3 cellular contexts compared by ENCODE assay signal in genomic region chr6:37894585-37894984, GRCh38.
TF ChIP-seq lines count a peak whose summit lies in the region.

No MANE protein-coding gene starts in this region.

TF ChIP-seq in HepG2, 621 proteins besides CTCF, POLR2A, EP300 and RAD21:
- TF ChIP-seq NFATC3 (CRISPR knock-in tag; IDR thresholded peaks at IDR 0.05) (no peak), MAFF (IDR thresholded peaks at IDR 0.05; ENCODE audit: low read depth, low read length) (0 out of 2 replicates have a peak, but pooled peaks have one; percentile 4), ZNF446 (CRISPR knock-in tag; IDR thresholded peaks at IDR 0.05) (no peak), GLI4 (CRISPR knock-in tag; IDR thresholded peaks at IDR 0.05; ENCODE audit: borderline replicate concordance) (no peak), HDAC1 (CRISPR knock-in tag; IDR thresholded peaks at IDR 0.05) (no peak), HNF1B (CRISPR knock-in tag; IDR thresholded peaks at IDR 0.05) (no peak), MAFK (conservative IDR thresholded peaks at IDR 0.05 in 1 of 2, IDR thresholded peaks at IDR 0.05 in 1 of 2; ENCODE audit: low read length in 2 of 2) (peak in 1 of 2 experiments; percentile 18; a peak in 1 of 4 replicates)

TF ChIP-seq in GM23338, 12 proteins besides CTCF, POLR2A, EP300 and RAD21:
- TF ChIP-seq JUNB (IDR thresholded peaks at IDR 0.05; ENCODE audit: unreplicated experiment) (no peak), CREB1 (CRISPR knock-in tag; IDR thresholded peaks at IDR 0.05; ENCODE audit: low read depth) (no peak), ZNF331 (CRISPR knock-in tag; IDR thresholded peaks at IDR 0.05; ENCODE audit: low read depth) (no peak), NANOG (IDR thresholded peaks at IDR 0.05; ENCODE audit: borderline replicate concordance) (no peak), ETS1 (IDR thresholded peaks at IDR 0.05) (no peak), EZH2 (IDR thresholded peaks at IDR 0.05; ENCODE audit: low read depth, unreplicated experiment) (no peak), POLR2AphosphoS5 (IDR thresholded peaks at IDR 0.05; ENCODE audit: low read depth) (no peak), REST (IDR thresholded peaks at IDR 0.05; ENCODE audit: unreplicated experiment) (no peak), ZNF114 (CRISPR knock-in tag; IDR thresholded peaks at IDR 0.05) (no peak)

TF ChIP-seq in K562, 482 proteins besides CTCF, POLR2A, EP300 and RAD21:
- no peak for TF ChIP-seq ZNF197 (CRISPR knock-in tag; IDR thresholded peaks at IDR 0.05; ENCODE audit: low read depth)
- peak; percentile 68 for TF ChIP-seq ZNF316 (IDR thresholded peaks at IDR 0.05)
- TF ChIP-seq C11orf30 (IDR thresholded peaks at IDR 0.05; ENCODE audit: low read depth): peak; percentile 56
- TF ChIP-seq MAFG (tag; conservative IDR thresholded peaks at IDR 0.05): no peak
